12 cellular contexts compared by ENCODE assay signal in the genomic region with DNA sequence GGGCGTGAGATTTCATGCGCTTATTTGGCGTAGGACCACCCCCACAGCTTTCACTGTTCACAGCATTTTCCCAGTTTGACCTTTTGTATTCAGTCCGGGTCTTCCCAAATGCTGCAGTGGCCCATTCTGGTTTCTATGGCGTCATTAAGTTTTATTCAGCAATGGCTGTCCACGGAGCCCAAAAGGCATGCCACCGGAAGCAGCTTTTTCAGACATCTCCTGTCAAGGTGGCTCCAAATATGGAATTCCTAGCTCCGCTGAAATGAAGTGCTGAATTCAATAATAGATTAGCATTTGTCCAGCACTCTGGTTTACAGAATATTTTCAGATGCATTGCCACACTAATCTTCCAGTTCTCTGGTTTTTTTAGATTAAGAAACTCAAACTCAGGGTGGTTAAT.
DNase-seq lines count a peak whose midpoint lies in the region; ATAC-seq and TF ChIP-seq lines count a peak whose summit lies in the region.
"Had no signal": no experiment of that assay in that cellular context is flagged by ENCODE, and none has a peak within 500 bp of the region (broad histone marks: within the 10 kb centered on the region; RNA-seq: fewer than 3 reads in every experiment).

No MANE protein-coding gene starts in this region.

- H3K9me3 ChIP-seq in duodenal mucosa (ENCODE audit: control insufficient read depth in 1 of 2, low read length in 2 of 2) (no peaks in the 10 kb centered on the region), gastrocnemius medialis (no peaks in the 10 kb centered on the region)
- H3K9me3 ChIP-seq: thyroid gland had no signal

- intact Hi-C loops in gastrocnemius medialis (cut with DNase I; ENCODE audit: low total_unique reads), result no loop called here

- H3K4me1 ChIP-seq in duodenal mucosa (ENCODE audit: control insufficient read depth in 1 of 2, insufficient read depth in 2 of 2, low read length in 2 of 2) (peaks cover 11 to 15% of the 10 kb centered on the region in 2 donors), gastrocnemius medialis (peaks cover 0 to 3% of the 10 kb centered on the region in 2 donors)
- H3K4me1 ChIP-seq: thyroid gland had no signal

- peak overlapping the region; percentile 71 to 81 for H3K4me3 ChIP-seq in duodenal mucosa (ENCODE audit: low read depth in 1 of 2, low read length in 2 of 2)
- peak overlapping the region in 2 of 4 donors; percentile 58 to 82 for H3K4me3 ChIP-seq in gastrocnemius medialis

- DNase-seq in NCI-H2227 (lab: John Stamatoyannopoulos, UW; ENCODE audit: unreplicated experiment) (peak; percentile 26), NCI-H2227 treated with DMSO at 0.1 percent for 48 hours (lab: John Stamatoyannopoulos, UW) (no peak), NCI-H69 (lab: John Stamatoyannopoulos, UW) (peak; percentile 46), gastrocnemius medialis (no peak), DMS153 (lab: John Stamatoyannopoulos, UW) (no peak), cerebellum (ENCODE audit: low spot score) (no peak)
- DNase-seq: activated CD4-positive, alpha-beta T cell treated with anti-CD3 and anti-CD28 coated beads, Interleukin-2, amount 50 U/mL, for 4 hours; erythroblast; NCI-H187 treated with DMSO at 0.1 percent for 48 hours; thyroid gland had no signal

- H3K27ac ChIP-seq in duodenal mucosa (ENCODE audit: low read depth, low read length), result no peak overlapping the region
- peak overlapping the region in 3 of 4 donors; percentile 2 to 61 (median 44) for H3K27ac ChIP-seq in gastrocnemius medialis

- ATAC-seq in gastrocnemius medialis (peak in 1 of 2 donors; percentile 40), HG02759 (IDR thresholded peaks at IDR 0.05; ENCODE audit: unreplicated experiment) (no peak)

- H3K36me3 ChIP-seq in duodenal mucosa (ENCODE audit: control insufficient read depth in 1 of 2, insufficient read depth in 2 of 2, low read length in 2 of 2), result no peaks in the 10 kb centered on the region
- H3K36me3 ChIP-seq in gastrocnemius medialis, result no peaks in the 10 kb centered on the region
- H3K36me3 ChIP-seq: thyroid gland had no signal

- in situ Hi-C loops in gastrocnemius medialis (cut with MboI; ENCODE audit: low sequenced_read_pairs in 4 of 4), result no loop called here

- H3K27me3 ChIP-seq in duodenal mucosa (ENCODE audit: control insufficient read depth in 1 of 2, insufficient read depth in 2 of 2, low read length in 2 of 2) (no peaks in the 10 kb centered on the region), gastrocnemius medialis (no peaks in the 10 kb centered on the region)
- H3K27me3 ChIP-seq: thyroid gland had no signal

- TF ChIP-seq POLR2A in gastrocnemius medialis (IDR thresholded peaks at IDR 0.05), result no peak

- no peak overlapping the region for H3K9ac ChIP-seq in duodenal mucosa (ENCODE audit: low read depth in 1 of 2, low read length in 2 of 2)

- TF ChIP-seq CTCF in gastrocnemius medialis (IDR thresholded peaks at IDR 0.05 in 4 of 5, conservative IDR thresholded peaks at IDR 0.05 in 1 of 5), result no peak

Comparison
In these comparisons a context has a peak if more than half of its experiments do, and no peak if none do; other contexts are left out.
1. DNase-seq: peak in NCI-H2227 (single experiment) and NCI-H69 (single experiment); none in NCI-H2227 treated with DMSO at 0.1 percent for 48 hours (single experiment), gastrocnemius medialis (0 of 2), DMS153 (single experiment) and cerebellum (single experiment).